ENCODE assay signal across 11 cellular contexts in the genomic region with DNA sequence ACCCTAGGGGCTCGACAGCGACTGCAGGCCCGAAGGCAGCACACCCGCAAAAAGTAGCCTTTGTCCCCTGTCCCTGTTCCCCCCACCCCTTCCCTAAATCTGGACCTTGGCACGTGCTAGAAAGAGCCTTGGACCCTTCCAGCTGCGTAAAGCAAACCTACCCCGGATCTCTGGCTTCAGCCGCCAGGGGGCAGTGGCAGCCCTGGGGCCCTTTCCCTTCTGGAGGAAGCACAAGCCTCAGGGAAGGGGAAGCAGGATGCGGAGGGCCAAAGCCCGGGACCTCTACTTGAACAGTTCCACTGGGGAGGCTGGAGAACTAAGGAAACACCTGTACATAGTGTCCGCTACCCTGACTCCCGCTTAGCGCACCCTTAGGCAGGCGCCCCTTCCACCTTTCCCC. TPM values are rescaled to one million over a fixed set of nuclear protein-coding genes. Genes with fewer than 3 reads are reported as not detected.
DNase-seq lines count a peak whose midpoint lies in the region; ATAC-seq and TF ChIP-seq lines count a peak whose summit lies in the region.
"Not testable (repeated sequence)": the region's sequence is repeated elsewhere in the genome, so short reads cannot be mapped to it uniquely, and the experiment has no call there.
"Had no signal": no experiment of that assay in that cellular context is flagged by ENCODE, and none has a peak within 500 bp of the region (broad histone marks: within the 10 kb centered on the region; RNA-seq: fewer than 3 reads in every experiment).

No MANE protein-coding gene starts in this region.

- not testable (repeated sequence) for H4K8ac ChIP-seq in H9 (replicated peaks; ENCODE audit: insufficient read length, low read depth, low read length)

- not testable (repeated sequence) for H3K9ac ChIP-seq in H9 (ENCODE audit: extremely low read depth, insufficient read length, low read length); neural progenitor cell

- not testable (repeated sequence) for H4K5ac ChIP-seq in H9 (ENCODE audit: insufficient read length, low read depth, low read length)

- H3K36me3 ChIP-seq in OCI-LY7 (ENCODE audit: insufficient read depth, low read length): peaks cover 27% of the 10 kb centered on the region
- H3K36me3 ChIP-seq in neural progenitor cell: not testable (repeated sequence)

- intact Hi-C loops in OCI-LY7 (cut with micrococcal nuclease; ENCODE audit: unreplicated experiment): not testable (repeated sequence)

- H2BK20ac ChIP-seq in H9 (ENCODE audit: low read depth, low read length, poor library complexity, severe bottlenecking): not testable (repeated sequence)

- CTCF ChIA-PET in OCI-LY7 (lab: Charles Lee; ENCODE audit: unreplicated experiment); WTC11 (lab: Charles Lee): not testable (repeated sequence)

- not testable (repeated sequence) for H3K27me3 ChIP-seq in H9 (ENCODE audit: insufficient read depth, low read length); neural progenitor cell

- H2AK5ac ChIP-seq in H9 (ENCODE audit: insufficient read length, low read length): not testable (repeated sequence)

- not testable (repeated sequence) for H3K9me3 ChIP-seq in H9 (ENCODE audit: control insufficient read depth, low read depth, low read length); OCI-LY7 (ENCODE audit: low read length); neural progenitor cell (ENCODE audit: low read depth)

- H2BK120ac ChIP-seq in H9 (ENCODE audit: low read depth, low read length, poor library complexity, severe bottlenecking): not testable (repeated sequence)

- not testable (repeated sequence) for H3K79me1 ChIP-seq in H9 (ENCODE audit: insufficient read depth, low read depth, low read length, poor library complexity, severe bottlenecking)

- H3K79me2 ChIP-seq in H9 (ENCODE audit: insufficient read depth, low read length); OCI-LY7 (ENCODE audit: insufficient read depth, low read depth, low read length); neural progenitor cell (ENCODE audit: low read depth): not testable (repeated sequence)

- not testable (repeated sequence) for H3K27ac Mint-ChIP-seq in H9, WTC11, neural progenitor cell, type B pancreatic cell

- BruUV-seq in OCI-LY7 (replicated peaks; lab: Mats Ljungman, UMichigan): not testable (repeated sequence)

- not testable (repeated sequence) for H3K23me2 ChIP-seq in H9 (ENCODE audit: insufficient read length, low read depth, low read length, poor library complexity, severe bottlenecking)

- not testable (repeated sequence) for H3K9me2 ChIP-seq in OCI-LY7 (ENCODE audit: insufficient read depth, low read length)

- ATAC-seq in WTC11 (peak; percentile 86), esophagus mucosa (peak; percentile 30), left lobe of liver (peak; percentile 66)

- TF ChIP-seq CTCF in H9 (conservative IDR thresholded peaks at IDR 0.05) (peak; percentile 38; the same call in 1 of the 3 replicates), OCI-LY7 (conservative IDR thresholded peaks at IDR 0.05; ENCODE audit: low read length) (0 out of 2 replicates have a peak, but pooled peaks have one; percentile 32), WTC11 (IDR thresholded peaks at IDR 0.05) (peak; percentile 20; the same call in 1 of the 2 replicates), neural progenitor cell (IDR thresholded peaks at IDR 0.05) (peak; percentile 33), type B pancreatic cell (conservative IDR thresholded peaks at IDR 0.05) (peak; percentile 41)

- H3K14ac ChIP-seq in H9 (ENCODE audit: insufficient read depth, low read length): not testable (repeated sequence)

- not testable (repeated sequence) for H4K91ac ChIP-seq in H9 (ENCODE audit: insufficient read length, low read depth, low read length)

- H2BK12ac ChIP-seq in H9 (ENCODE audit: insufficient read length, low read depth, low read length): not testable (repeated sequence)

- H3K4me2 ChIP-seq in H9 (ENCODE audit: insufficient read depth, insufficient read length, low read length); OCI-LY7 (ENCODE audit: low read length); neural progenitor cell: not testable (repeated sequence)

- not testable (repeated sequence) for H3K9me3 Mint-ChIP-seq in H9, WTC11, neural progenitor cell, type B pancreatic cell

- not testable (repeated sequence) for H3K18ac ChIP-seq in H9 (ENCODE audit: insufficient read length, low read depth, low read length)

- not testable (repeated sequence) for H3F3A ChIP-seq in neural progenitor cell (ENCODE audit: low read depth)

- H2BK15ac ChIP-seq in H9 (ENCODE audit: low read depth, low read length): not testable (repeated sequence)

- not testable (repeated sequence) for H3K23ac ChIP-seq in H9 (ENCODE audit: insufficient read length, low read depth, low read length)

- H3T11ph ChIP-seq in H9 (ENCODE audit: low read length): not testable (repeated sequence)

- not testable (repeated sequence) for H2BK5ac ChIP-seq in H9 (ENCODE audit: insufficient read length, low read length)

- not testable (repeated sequence) for H2AFZ ChIP-seq in H9 (ENCODE audit: low read length); OCI-LY7 (ENCODE audit: low read length); neural progenitor cell (replicated peaks)

- POLR2A ChIA-PET in OCI-LY7 (lab: Charles Lee); WTC11 (lab: Charles Lee): not testable (repeated sequence)

- WGBS in H9 (ENCODE audit: extremely low coverage, insufficient read length, low lambda C conversion rate): no CpG with 5 or more reads among the region's 14 CpGs

- not testable (repeated sequence) for H3K4ac ChIP-seq in H9 (ENCODE audit: low read depth, low read length)

- H3K27ac ChIP-seq in H9 (ENCODE audit: insufficient read length, low read depth, low read length); OCI-LY7 (ENCODE audit: low read depth, low read length, poor library complexity, severe bottlenecking); neural progenitor cell: not testable (repeated sequence)

- H3K27me3 Mint-ChIP-seq in H9 (ENCODE audit: low read depth); WTC11 (ENCODE audit: low read depth); neural progenitor cell (ENCODE audit: insufficient read depth, low read depth); type B pancreatic cell: not testable (repeated sequence)

- not testable (repeated sequence) for H4K20me1 ChIP-seq in H9 (ENCODE audit: control insufficient read depth, insufficient read depth, insufficient read length); OCI-LY7 (ENCODE audit: insufficient read depth, low read length); neural progenitor cell (ENCODE audit: low read depth)

- H3K36me3 Mint-ChIP-seq in H9 (ENCODE audit: insufficient read depth in 1 of 3, low read depth in 3 of 3) (peaks cover 13 to 24% (median 22%) of the 10 kb centered on the region in 3 experiments; a peak in 6 of 7 replicates), WTC11 (peaks cover 17% of the 10 kb centered on the region)
- H3K36me3 Mint-ChIP-seq in neural progenitor cell, type B pancreatic cell: not testable (repeated sequence)

- not testable (repeated sequence) for H3K56ac ChIP-seq in H9 (ENCODE audit: insufficient read length, low read depth, low read length)

- H3K4me3 Mint-ChIP-seq in H9, WTC11, neural progenitor cell, type B pancreatic cell: not testable (repeated sequence)

- H3K4me1 ChIP-seq in H9 (ENCODE audit: insufficient read depth, low read length); OCI-LY7 (ENCODE audit: insufficient read depth, low read length, poor library complexity, severe bottlenecking); neural progenitor cell: not testable (repeated sequence)

- not testable (repeated sequence) for H3K4me3 ChIP-seq in OCI-LY7 (ENCODE audit: low read depth, low read length, poor library complexity, severe bottlenecking); neural progenitor cell

- H3K4me1 Mint-ChIP-seq in H9; WTC11; neural progenitor cell; type B pancreatic cell (ENCODE audit: unreplicated experiment): not testable (repeated sequence)

- not testable (repeated sequence) for DNase-seq in H9; OCI-LY7 (ENCODE audit: low spot score); WTC11 (ENCODE audit: low spot score); neural progenitor cell (ENCODE audit: low spot score)
- peak; percentile 10 for DNase-seq in left lobe of liver (ENCODE audit: low spot score)
- peak; percentile 8 for DNase-seq in type B pancreatic cell (ENCODE audit: extremely low spot score, unreplicated experiment)

RNA-seq across cellular contexts. Expression of a gene that starts 7.5 kb away (rescaled TPM):
- total RNA-seq in H9 (2021): 64.2 and 66.8 TPM in 2 replicates
- 43.2 and 66.7 TPM in 2 replicates for total RNA-seq in OCI-LY7 (2014; rRNA removed; shearing (Covaris generic))
- 60.4 and 67.7 TPM in 2 replicates for total RNA-seq in OCI-LY7 (2022)
- total RNA-seq in WTC11 (2021): 57.0 to 62.2 TPM (median 62.2 TPM) in 3 replicates
- total RNA-seq in esophagus mucosa: 22.1 TPM
- total RNA-seq in left lobe of liver: 8.5 TPM
- total RNA-seq in neural progenitor cell (ENCODE audit: low replicate concordance): 23.3 and 48.6 TPM in 2 replicates
- 21.3 and 26.8 TPM in 2 replicates for total RNA-seq in type B pancreatic cell (ENCODE audit: low replicate concordance)

RNA-seq across cellular contexts. Expression of a gene that starts 26.8 kb away (rescaled TPM):
- total RNA-seq in H9 (2021) (not detected in 2 replicates), OCI-LY7 (2022) (0.40 TPM in 1 of 2 replicates, not detected in the other), WTC11 (2021) (0.15 to 0.16 TPM in 2 of 3 replicates, not detected in the other), esophagus mucosa (not detected), left lobe of liver (not detected), neural progenitor cell (ENCODE audit: low replicate concordance) (not detected in 2 replicates), type B pancreatic cell (ENCODE audit: low replicate concordance) (0.76 and 4.6 TPM in 2 replicates)
- total RNA-seq in OCI-LY7 (2014; rRNA removed; shearing (Covaris generic)): not detected in 2 replicates
- total RNA-seq: CD8-positive, alpha-beta T cell; Daoy; HT1080; M059J had no signal

RNA-seq across cellular contexts. Expression of a gene that starts 26.9 kb away (rescaled TPM):
- total RNA-seq in H9 (2021) (not detected in 2 replicates), OCI-LY7 (2022) (not detected in 2 replicates), WTC11 (2021) (0.09 to 0.11 TPM in 2 of 3 replicates, not detected in the other), esophagus mucosa (not detected), left lobe of liver (not detected), neural progenitor cell (ENCODE audit: low replicate concordance) (not detected in 2 replicates), type B pancreatic cell (ENCODE audit: low replicate concordance) (not detected in 2 replicates)
- total RNA-seq in OCI-LY7 (2014; rRNA removed; shearing (Covaris generic)): not detected in 2 replicates
- total RNA-seq: CD8-positive, alpha-beta T cell; HT1080; M059J had no signal

Comparison
In these comparisons a context has a peak if more than half of its experiments do, and no peak if none do; other contexts are left out.
1. ATAC-seq: peak in every context shown above with its lines; median percentile 86 in WTC11; 66 in left lobe of liver; 30 in esophagus mucosa.